26 cellular contexts compared by ENCODE assay signal in genomic region chrX:55389376-55389775, GRCh38.
"Had no signal": no experiment of that assay in that cellular context is flagged by ENCODE, and none has a peak within 500 bp of the region (broad histone marks: within the 10 kb centered on the region; RNA-seq: fewer than 3 reads in every experiment).

No MANE protein-coding gene starts in this region.

- DNase-seq: activated effector memory CD4-positive, alpha-beta T cell treated with anti-CD3 and anti-CD28 coated beads, Interleukin-2, amount 50 U/mL, for 16 hours; activated effector memory CD4-positive, alpha-beta T cell treated with Interleukin-2 at 50 U/mL for 16 hours; activated gamma-delta T cell; activated gamma-delta T cell treated with Interleukin-2 at 50 U/mL for 16 hours; activated naive CD4-positive, alpha-beta T cell; activated naive CD4-positive, alpha-beta T cell treated with anti-CD3 and anti-CD28 coated beads for 36 hours; activated naive CD4-positive, alpha-beta T cell treated with anti-CD3 and anti-CD28 coated beads, Interleukin-2, amount 10 ng/mL, durations not matched to agents 7 days and 5 days; activated naive CD4-positive, alpha-beta T cell treated with anti-CD3 and anti-CD28 coated beads, Interleukin-2, amount 50 U/mL, for 16 hours; activated naive CD4-positive, alpha-beta T cell treated with Interleukin-2 at 50 U/mL for 16 hours; activated naive CD8-positive, alpha-beta T cell treated with anti-CD3 and anti-CD28 coated beads for 36 hours; activated naive CD8-positive, alpha-beta T cell treated with anti-CD3 and anti-CD28 coated beads, Interleukin-2, amount 10 ng/mL, durations not matched to agents 7 days and 5 days; activated naive CD8-positive, alpha-beta T cell treated with anti-CD3 and anti-CD28 coated beads, Interleukin-2, amount 50 U/mL, for 24 hours; activated T-cell treated with anti-CD3 and anti-CD28 coated beads, Interleukin-2, amount 50 U/mL, for 1 hour; activated T-cell treated with anti-CD3 and anti-CD28 coated beads, Interleukin-2, amount 50 U/mL, for 24 hours; activated T-cell treated with anti-CD3 and anti-CD28 coated beads, Interleukin-2, amount 50 U/mL, for 4 hours; activated T-cell treated with anti-CD3 and anti-CD28 coated beads, Interleukin-2, amount 50 U/mL, for 48 hours; activated T-cell treated with anti-CD3 and anti-CD28 coated beads, Interleukin-2, amount 50 U/mL, for 72 hours; adrenal gland; amniotic stem cell; amygdala; anterior cingulate cortex; aorta; body of pancreas; brain microvascular endothelial cell; central memory CD4-positive, alpha-beta T cell; cerebellar nuclear complex had no signal
